8 cellular contexts compared by ENCODE assay signal in genomic region chr19:30669329-30670010, GRCh38.
DNase-seq lines count a peak whose midpoint lies in the region; ATAC-seq and TF ChIP-seq lines count a peak whose summit lies in the region.

No MANE protein-coding gene starts in this region.

- CTCF ChIA-PET in activated CD4-positive, alpha-beta T cell treated with anti-CD3 and anti-CD28 coated beads for 36 hours (lab: Charles Lee): interaction anchor here (0.5 to 1.7 kb wide), 9 partner anchors 13 to 1555 kb away, joined by 3 to 8 read pairs (median 3); no protein-coding TSS in a partner anchor

- no peaks in the 10 kb centered on the region for H3K4me1 Mint-ChIP-seq in activated CD4-positive, alpha-beta T cell treated with anti-CD3 and anti-CD28 coated beads for 36 hours

- POLR2A ChIA-PET in activated CD4-positive, alpha-beta T cell treated with anti-CD3 and anti-CD28 coated beads for 36 hours (lab: Charles Lee): no interaction called here

- peaks cover 16% of the 10 kb centered on the region for H3K27me3 Mint-ChIP-seq in activated CD4-positive, alpha-beta T cell treated with anti-CD3 and anti-CD28 coated beads for 36 hours

- ATAC-seq in activated CD4-positive, alpha-beta T cell treated with anti-CD3 and anti-CD28 coated beads for 36 hours: no peak
- ATAC-seq in HG02938 (IDR thresholded peaks at IDR 0.05; ENCODE audit: unreplicated experiment) (no peak), GM19463 (IDR thresholded peaks at IDR 0.05; ENCODE audit: unreplicated experiment) (no peak)

- no peak overlapping the region for H3K4me3 ChIP-seq in LNCaP clone FGC (ENCODE audit: low read depth, low read length)

- H3K36me3 Mint-ChIP-seq in activated CD4-positive, alpha-beta T cell treated with anti-CD3 and anti-CD28 coated beads for 36 hours (ENCODE audit: low read depth): no peaks in the 10 kb centered on the region

- H3K9me3 Mint-ChIP-seq in activated CD4-positive, alpha-beta T cell treated with anti-CD3 and anti-CD28 coated beads for 36 hours (ENCODE audit: low read depth): no peaks in the 10 kb centered on the region

- intact Hi-C loops in activated CD4-positive, alpha-beta T cell treated with anti-CD3 and anti-CD28 coated beads for 36 hours (cut with DNase I, micrococcal nuclease): loop anchor here (1.0 to 10.0 kb wide), 3 partner anchors 875 to 1555 kb away; no protein-coding TSS in a partner anchor

- DNase-seq in ELR (ENCODE audit: low read depth) (peak; percentile 50), LNCaP clone FGC (ENCODE audit: low read depth) (no peak), dermis blood vessel endothelial cell (peak; percentile 65), lung microvascular endothelial cell (ENCODE audit: low read depth in 2 of 2) (peak; percentile 50 to 57)
- peak; percentile 72 for DNase-seq in activated CD4-positive, alpha-beta T cell treated with anti-CD3 and anti-CD28 coated beads for 36 hours
- peak; percentile 7 to 8 for DNase-seq in stimulated activated CD8-positive, alpha-beta memory T cell treated with anti-CD3 and anti-CD28 coated beads, Interleukin-7, amount 100 ng/mL, for 4 hours (ENCODE audit: low read depth in 2 of 2)

- H3K4me3 Mint-ChIP-seq in activated CD4-positive, alpha-beta T cell treated with anti-CD3 and anti-CD28 coated beads for 36 hours: no peak overlapping the region

- TF ChIP-seq CTCF in LNCaP clone FGC (IDR thresholded peaks at IDR 0.05; ENCODE audit: control insufficient read depth, extremely low read depth, insufficient read depth): peak; percentile 79

- H3K27ac Mint-ChIP-seq in activated CD4-positive, alpha-beta T cell treated with anti-CD3 and anti-CD28 coated beads for 36 hours: no peak overlapping the region
